ENCODE assay signal across 8 cellular contexts in genomic region chr17:64985905-64986720, GRCh38.
DNase-seq lines count a peak whose midpoint lies in the region; ATAC-seq and TF ChIP-seq lines count a peak whose summit lies in the region.
"Not testable (repeated sequence)": the region's sequence is repeated elsewhere in the genome, so short reads cannot be mapped to it uniquely, and the experiment has no call there.

No MANE protein-coding gene starts in this region.

- not testable (repeated sequence) for H3K9me3 Mint-ChIP-seq in nephron

- H3K4me3 Mint-ChIP-seq in nephron = not testable (repeated sequence)

- ATAC-seq in GM19468 (IDR thresholded peaks at IDR 0.05; ENCODE audit: extremely low read depth, unreplicated experiment) (peak; percentile 84), HG03159 (IDR thresholded peaks at IDR 0.05; ENCODE audit: unreplicated experiment) (peak; percentile 85)

- DNase-seq in Peyer's patch = peak in 2 of 3 donors; percentile 82 to 92
- peak; percentile 38 for DNase-seq in activated T-cell treated with anti-CD3 and anti-CD28 coated beads for 1 hour (ENCODE audit: low read depth)
- DNase-seq in effector memory CD4-positive, alpha-beta T cell = peak; percentile 53 to 69 (median 64)
- DNase-seq in stimulated activated naive CD4-positive, alpha-beta T cell (lab: John Stamatoyannopoulos, UW) = peak; percentile 39 to 73 (median 49)

- not testable (repeated sequence) for H3K36me3 ChIP-seq in Peyer's patch; effector memory CD4-positive, alpha-beta T cell (ENCODE audit: control insufficient read depth, insufficient read depth, low read length)

- not testable (repeated sequence) for TF ChIP-seq CTCF in Peyer's patch (IDR thresholded peaks at IDR 0.05); nephron (IDR thresholded peaks at IDR 0.05; ENCODE audit: unreplicated experiment in 3 of 3)

- H3K4me1 ChIP-seq in Peyer's patch = not testable (repeated sequence)
- peaks cover 32% of the 10 kb centered on the region for H3K4me1 ChIP-seq in effector memory CD4-positive, alpha-beta T cell (ENCODE audit: control insufficient read depth, insufficient read depth, low read length, poor library complexity, severe bottlenecking)

- H3K27ac ChIP-seq in Peyer's patch = peak overlapping the region; percentile 87 to 96 (median 92)
- peak overlapping the region; percentile 98 for H3K27ac ChIP-seq in effector memory CD4-positive, alpha-beta T cell (ENCODE audit: insufficient read depth, low read length, poor library complexity, severe bottlenecking)

- peak overlapping the region; percentile 18; the same call in 1 of the 2 replicates for H3K4me3 ChIP-seq in GM08714 (ENCODE audit: low read length)
- H3K4me3 ChIP-seq in Peyer's patch = peak overlapping the region; percentile 9 to 23 (median 16)
- peak overlapping the region; percentile 37 for H3K4me3 ChIP-seq in effector memory CD4-positive, alpha-beta T cell (ENCODE audit: insufficient read depth, low read depth, low read length, poor library complexity, severe bottlenecking)

- H3K27me3 Mint-ChIP-seq in nephron (ENCODE audit: low read depth) = not testable (repeated sequence)

- peak; percentile 15 to 34 for TF ChIP-seq POLR2A in Peyer's patch (IDR thresholded peaks at IDR 0.05)

- peak overlapping the region in 2 of 3 experiments; percentile 86 to 96 for H3K27ac Mint-ChIP-seq in nephron

- H3K4me1 Mint-ChIP-seq in nephron = peaks cover 31% of the 10 kb centered on the region

- H3K36me3 Mint-ChIP-seq in nephron (ENCODE audit: low read depth) = not testable (repeated sequence)

- H3K9me3 ChIP-seq in Peyer's patch; effector memory CD4-positive, alpha-beta T cell (ENCODE audit: control insufficient read depth, low read length): not testable (repeated sequence)

- H3K27me3 ChIP-seq in Peyer's patch; effector memory CD4-positive, alpha-beta T cell (replicated peaks; ENCODE audit: control insufficient read depth, insufficient read depth, low read length, poor library complexity, severe bottlenecking): not testable (repeated sequence)

Comparison
In these comparisons a context has a peak if more than half of its experiments do, and no peak if none do; other contexts are left out.
1. Peak in every context shown above with its lines: DNase-seq, ATAC-seq, H3K4me3 ChIP-seq and H3K27ac ChIP-seq.